33 cellular contexts compared by ENCODE assay signal in genomic region chr4:116531026-116531425, GRCh38.
"Had no signal": no experiment of that assay in that cellular context is flagged by ENCODE, and none has a peak within 500 bp of the region (broad histone marks: within the 10 kb centered on the region; RNA-seq: fewer than 3 reads in every experiment).

No MANE protein-coding gene starts in this region.

- H3K9me3 Mint-ChIP-seq: activated naive CD4-positive, alpha-beta T cell treated with anti-CD3 and anti-CD28 coated beads, Interleukin-2, amount 50 U/mL, for 24 hours; activated T-helper 2 cell treated with anti-CD3 and anti-CD28 coated beads, Interferon-gamma antibody, Interleukin-2, Interleukin-4, amounts not matched to agents 10 μg/mL and 5 μg/mL and 100 μg/mL, durations not matched to agents 14 hours and 24 hours and 36 hours; T-helper 2 cell treated with Interferon-gamma antibody and Interleukin-4, amounts not matched to agents 5 μg/mL and 100 μg/mL, for 36 hours had no signal

- H3K4me1 ChIP-seq: adrenal gland, body of pancreas, esophagus squamous epithelium, heart left ventricle had no signal

- H3K27me3 ChIP-seq: adrenal gland, body of pancreas, esophagus squamous epithelium, heart left ventricle had no signal

- H3K27me3 Mint-ChIP-seq: activated B cell treated with CpG ODN at 0.5 μM for 24 hours; activated CD4-positive, alpha-beta memory T cell treated with anti-CD3 and anti-CD28 coated beads for 36 hours; activated CD4-positive, alpha-beta T cell treated with anti-CD3 and anti-CD28 coated beads, Interleukin-2, amount 10 ng/mL, durations not matched to agents 24 days and 14 days; activated CD8-positive, alpha-beta memory T cell treated with anti-CD3 and anti-CD28 coated beads, Interleukin-2, amount 10 ng/mL, durations not matched to agents 7 days and 5 days; activated naive CD4-positive, alpha-beta T cell treated with anti-CD3 and anti-CD28 coated beads, Interleukin-2, amount 50 U/mL, for 24 hours; activated naive CD8-positive, alpha-beta T cell treated with anti-CD3 and anti-CD28 coated beads for 36 hours; activated naive CD8-positive, alpha-beta T cell treated with anti-CD3 and anti-CD28 coated beads, Interleukin-2, amount 50 U/mL, for 24 hours; effector memory CD8-positive, alpha-beta T cell; T-helper 17 cell had no signal

- H3K4me3 ChIP-seq: adrenal gland, body of pancreas, esophagus squamous epithelium, heart left ventricle had no signal

- H3K9me3 ChIP-seq: adrenal gland, body of pancreas, esophagus squamous epithelium, heart left ventricle had no signal

- H3K36me3 ChIP-seq: adrenal gland, esophagus squamous epithelium, heart left ventricle, WERI-Rb-1 had no signal

- H3K4me3 Mint-ChIP-seq: activated B cell treated with CpG ODN at 0.5 μM for 24 hours; activated CD4-positive, alpha-beta memory T cell treated with anti-CD3 and anti-CD28 coated beads for 36 hours; activated CD8-positive, alpha-beta memory T cell treated with anti-CD3 and anti-CD28 coated beads, Interleukin-2, amount 10 ng/mL, durations not matched to agents 7 days and 5 days; activated CD8-positive, alpha-beta T cell treated with anti-CD3 and anti-CD28 coated beads, Interleukin-2, amount 10 ng/mL, durations not matched to agents 7 days and 5 days; activated naive CD4-positive, alpha-beta T cell treated with anti-CD3 and anti-CD28 coated beads for 36 hours; activated naive CD4-positive, alpha-beta T cell treated with anti-CD3 and anti-CD28 coated beads, Interleukin-2, amount 50 U/mL, for 24 hours; activated naive CD8-positive, alpha-beta T cell treated with anti-CD3 and anti-CD28 coated beads for 36 hours; activated naive CD8-positive, alpha-beta T cell treated with anti-CD3 and anti-CD28 coated beads, Interleukin-2, amount 50 U/mL, for 24 hours; activated T-helper 1 cell treated with anti-CD3 and anti-CD28 coated beads, Interleukin-12 subunit alpha, Interleukin-12 subunit beta, Interleukin-2, Interleukin-4 antibody, amounts not matched to agents 30 ng/mL and 10 ng/mL and 1 ng/mL, durations not matched to agents 14 hours and 24 hours and 36 hours; effector memory CD8-positive, alpha-beta T cell; T-helper 17 cell; T-helper 2 cell treated with Interferon-gamma antibody and Interleukin-4, amounts not matched to agents 5 μg/mL and 100 μg/mL, for 36 hours had no signal

- H3K4me1 Mint-ChIP-seq: activated B cell treated with CpG ODN at 0.5 μM for 24 hours; activated naive CD8-positive, alpha-beta T cell treated with anti-CD3 and anti-CD28 coated beads for 36 hours; activated naive CD8-positive, alpha-beta T cell treated with anti-CD3 and anti-CD28 coated beads, Interleukin-2, amount 50 U/mL, for 24 hours; T-helper 17 cell had no signal

- H3K36me3 Mint-ChIP-seq: activated CD4-positive, alpha-beta memory T cell treated with anti-CD3 and anti-CD28 coated beads for 36 hours; activated CD8-positive, alpha-beta memory T cell treated with anti-CD3 and anti-CD28 coated beads, Interleukin-2, amount 10 ng/mL, durations not matched to agents 7 days and 5 days; activated naive CD4-positive, alpha-beta T cell treated with anti-CD3 and anti-CD28 coated beads, Interleukin-2, amount 50 U/mL, for 24 hours; activated naive CD8-positive, alpha-beta T cell treated with anti-CD3 and anti-CD28 coated beads for 36 hours had no signal

- H3K27ac Mint-ChIP-seq: activated B cell treated with CpG ODN at 0.5 μM for 24 hours; activated CD4-positive, alpha-beta memory T cell treated with anti-CD3 and anti-CD28 coated beads for 36 hours; activated CD4-positive, alpha-beta T cell treated with anti-CD3 and anti-CD28 coated beads, Interleukin-2, amount 10 ng/mL, durations not matched to agents 24 days and 14 days; activated CD8-positive, alpha-beta memory T cell treated with anti-CD3 and anti-CD28 coated beads, Interleukin-2, amount 10 ng/mL, durations not matched to agents 7 days and 5 days; activated CD8-positive, alpha-beta T cell treated with anti-CD3 and anti-CD28 coated beads, Interleukin-2, amount 10 ng/mL, durations not matched to agents 7 days and 5 days; activated naive CD4-positive, alpha-beta T cell treated with anti-CD3 and anti-CD28 coated beads for 36 hours; activated naive CD4-positive, alpha-beta T cell treated with anti-CD3 and anti-CD28 coated beads, Interleukin-2, amount 50 U/mL, for 24 hours; activated naive CD8-positive, alpha-beta T cell treated with anti-CD3 and anti-CD28 coated beads for 36 hours; activated naive CD8-positive, alpha-beta T cell treated with anti-CD3 and anti-CD28 coated beads, Interleukin-2, amount 50 U/mL, for 24 hours; activated T-helper 1 cell treated with anti-CD3 and anti-CD28 coated beads, Interleukin-12 subunit alpha, Interleukin-12 subunit beta, Interleukin-2, Interleukin-4 antibody, amounts not matched to agents 30 ng/mL and 10 ng/mL and 1 ng/mL, durations not matched to agents 14 hours and 24 hours and 36 hours; activated T-helper 2 cell treated with anti-CD3 and anti-CD28 coated beads, Interferon-gamma antibody, Interleukin-2, Interleukin-4, amounts not matched to agents 10 μg/mL and 5 μg/mL and 100 μg/mL, durations not matched to agents 14 hours and 24 hours and 36 hours; effector memory CD8-positive, alpha-beta T cell; T-helper 17 cell; T-helper 2 cell treated with Interferon-gamma antibody and Interleukin-4, amounts not matched to agents 5 μg/mL and 100 μg/mL, for 36 hours had no signal

- DNase-seq: activated B cell treated with CpG ODN at 0.5 μM for 24 hours; activated CD4-positive, alpha-beta memory T cell treated with anti-CD3 and anti-CD28 coated beads for 36 hours; activated CD4-positive, alpha-beta T cell treated with anti-CD3 and anti-CD28 coated beads, Interleukin-2, amount 10 ng/mL, durations not matched to agents 24 days and 14 days; activated CD8-positive, alpha-beta memory T cell treated with anti-CD3 and anti-CD28 coated beads, Interleukin-2, amount 10 ng/mL, durations not matched to agents 7 days and 5 days; activated CD8-positive, alpha-beta memory T cell treated with anti-CD3 and anti-CD28 coated beads, Interleukin-2, amount 50 U/mL, for 4 hours; activated CD8-positive, alpha-beta T cell treated with anti-CD3 and anti-CD28 coated beads, Interleukin-2, amount 10 ng/mL, durations not matched to agents 7 days and 5 days; activated effector memory CD4-positive, alpha-beta T cell treated with anti-CD3 and anti-CD28 coated beads, Interleukin-2, amount 50 U/mL, for 16 hours; activated naive CD8-positive, alpha-beta T cell treated with anti-CD3 and anti-CD28 coated beads for 36 hours; activated naive CD8-positive, alpha-beta T cell treated with anti-CD3 and anti-CD28 coated beads, Interleukin-2, amount 50 U/mL, for 24 hours; activated T-cell treated with anti-CD3 and anti-CD28 coated beads, Interleukin-2, amount 50 U/mL, for 1 hour; activated T-cell treated with anti-CD3 and anti-CD28 coated beads, Interleukin-2, amount 50 U/mL, for 48 hours; adrenal gland; amygdala; aorta; body of pancreas; caudate nucleus; cortex of kidney; dermis blood vessel endothelial cell; effector CD4-positive, alpha-beta T cell; effector memory CD8-positive, alpha-beta T cell; esophagus squamous epithelium; glutamatergic neuron; heart left ventricle; T-helper 1 cell; T-helper 17 cell; T1000; WERI-Rb-1 had no signal

- H3K27ac ChIP-seq: adrenal gland, body of pancreas, epithelial cell of prostate, esophagus squamous epithelium, heart left ventricle, WERI-Rb-1 had no signal
